Comparison of ENCODE assay signal across 29 cellular contexts in genomic region chr18:37588289-37588688, GRCh38. TPM values are rescaled to one million over a fixed set of nuclear protein-coding genes. Genes with fewer than 3 reads are reported as not detected.
"Had no signal": no experiment of that assay in that cellular context is flagged by ENCODE, and none has a peak within 500 bp of the region (broad histone marks: within the 10 kb centered on the region; RNA-seq: fewer than 3 reads in every experiment).

No MANE protein-coding gene starts in this region.

- H3K9me2 ChIP-seq: SK-N-SH had no signal

- H3K4me3 Mint-ChIP-seq: activated CD8-positive, alpha-beta T cell treated with anti-CD3 and anti-CD28 coated beads, Interleukin-2, amount 10 ng/mL, durations not matched to agents 7 days and 5 days; activated naive CD8-positive, alpha-beta T cell treated with anti-CD3 and anti-CD28 coated beads, Interleukin-2, amount 50 U/mL, for 24 hours; activated T-cell treated with anti-CD3 and anti-CD28 coated beads, Interleukin-2, amount 50 U/mL, for 4 hours had no signal

- H3K4me1 Mint-ChIP-seq: activated naive CD8-positive, alpha-beta T cell treated with anti-CD3 and anti-CD28 coated beads, Interleukin-2, amount 50 U/mL, for 24 hours had no signal

- H3K9me3 ChIP-seq: body of pancreas, Peyer's patch, SJCRH30, SK-N-SH had no signal

- H3K4me3 ChIP-seq: ascending aorta, body of pancreas, Peyer's patch, SJCRH30 had no signal

- H3K27me3 ChIP-seq: ascending aorta, body of pancreas, Peyer's patch, SJCRH30 had no signal

- H3K36me3 ChIP-seq: ascending aorta, Peyer's patch, SJCRH30 had no signal

- H3K4me2 ChIP-seq: SK-N-SH had no signal

- DNase-seq: activated CD4-positive, alpha-beta T cell treated with anti-CD3 and anti-CD28 coated beads for 4 hours; activated CD8-positive, alpha-beta T cell treated with anti-CD3 and anti-CD28 coated beads, Interleukin-2, amount 10 ng/mL, durations not matched to agents 7 days and 5 days; activated effector memory CD4-positive, alpha-beta T cell treated with anti-CD3 and anti-CD28 coated beads, Interleukin-2, amount 50 U/mL, for 16 hours; activated naive CD4-positive, alpha-beta T cell treated with Interleukin-2 at 50 U/mL for 16 hours; activated naive CD8-positive, alpha-beta T cell treated with anti-CD3 and anti-CD28 coated beads, Interleukin-2, amount 50 U/mL, for 24 hours; activated T-cell treated with anti-CD3 and anti-CD28 coated beads, Interleukin-2, amount 50 U/mL, for 4 hours; amniotic stem cell; body of pancreas; central memory CD4-positive, alpha-beta T cell; Kasumi-1; NCI-H1105 treated with DMSO at 0.1 percent for 48 hours; NCI-H1436 treated with DMSO at 0.1 percent for 48 hours; NCI-H187 treated with DMSO at 0.1 percent for 48 hours; NCI-H2081 treated with DMSO at 0.1 percent for 48 hours; NCI-H446; NCI-H524; NCI-H82; Peyer's patch; Right ventricle myocardium superior; SJCRH30; SK-N-SH; T-helper 1 cell had no signal

- H3K27me3 Mint-ChIP-seq: activated naive CD8-positive, alpha-beta T cell treated with anti-CD3 and anti-CD28 coated beads, Interleukin-2, amount 50 U/mL, for 24 hours had no signal

- H3K4me1 ChIP-seq: ascending aorta, body of pancreas, Peyer's patch, SJCRH30 had no signal

- H3K36me3 Mint-ChIP-seq: activated naive CD4-positive, alpha-beta T cell treated with anti-CD3 and anti-CD28 coated beads, Interleukin-2, amount 50 U/mL, for 72 hours had no signal

- ATAC-seq: activated CD4-positive, CD25-positive, alpha-beta regulatory T cell treated with anti-CD3 and anti-CD28 coated beads, Interleukin-2, amount 50 U/mL, for 24 hours; activated CD8-positive, alpha-beta T cell treated with anti-CD3 and anti-CD28 coated beads, Interleukin-2, amount 10 ng/mL, durations not matched to agents 7 days and 5 days; activated naive CD4-positive, alpha-beta T cell treated with anti-CD3 and anti-CD28 coated beads, Interleukin-2, amount 50 U/mL, for 72 hours; activated naive CD8-positive, alpha-beta T cell treated with anti-CD3 and anti-CD28 coated beads, Interleukin-2, amount 50 U/mL, for 24 hours; activated T-cell treated with anti-CD3 and anti-CD28 coated beads, Interleukin-2, amount 50 U/mL, for 4 hours; body of pancreas had no signal

- H3K9me3 Mint-ChIP-seq: activated naive CD8-positive, alpha-beta T cell treated with anti-CD3 and anti-CD28 coated beads, Interleukin-2, amount 50 U/mL, for 24 hours; activated T-cell treated with anti-CD3 and anti-CD28 coated beads, Interleukin-2, amount 50 U/mL, for 4 hours had no signal

- H3K27ac ChIP-seq: ascending aorta, body of pancreas, Peyer's patch, RWPE1, SJCRH30, VCaP had no signal

- H3K9ac ChIP-seq: SK-N-SH had no signal

- H3K27ac Mint-ChIP-seq: activated CD8-positive, alpha-beta T cell treated with anti-CD3 and anti-CD28 coated beads, Interleukin-2, amount 10 ng/mL, durations not matched to agents 7 days and 5 days; activated naive CD4-positive, alpha-beta T cell treated with anti-CD3 and anti-CD28 coated beads, Interleukin-2, amount 50 U/mL, for 72 hours; activated naive CD8-positive, alpha-beta T cell treated with anti-CD3 and anti-CD28 coated beads, Interleukin-2, amount 50 U/mL, for 24 hours had no signal

RNA-seq across cellular contexts. Expression of gene CELF4, which starts 22.7 kb away (rescaled TPM):
- total RNA-seq: activated CD8-positive, alpha-beta T cell treated with anti-CD3 and anti-CD28 coated beads, Interleukin-2, amount 10 ng/mL, durations not matched to agents 7 days and 5 days; activated naive CD4-positive, alpha-beta T cell treated with anti-CD3 and anti-CD28 coated beads, Interleukin-2, amount 50 U/mL, for 72 hours; activated T-cell treated with anti-CD3 and anti-CD28 coated beads, Interleukin-2, amount 50 U/mL, for 4 hours; ascending aorta; bronchial epithelial cell; SJCRH30; T-helper 2 cell treated with Interferon-gamma antibody and Interleukin-4, amounts not matched to agents 100 ng/mL and 5 ng/mL, for 36 hours had no signal
